In genomic region chr17:362721-363120, GRCh38 we compare ENCODE assay signal across 1 cellular context.
TF ChIP-seq lines count a peak whose summit lies in the region.

No MANE protein-coding gene starts in this region.

TF ChIP-seq in HepG2, 621 proteins besides CTCF, POLR2A, EP300 and RAD21 (continued from another document):
- no peak for TF ChIP-seq PBX3 (CRISPR knock-in tag; IDR thresholded peaks at IDR 0.05; ENCODE audit: borderline replicate concordance)
- no peak for TF ChIP-seq DZIP1 (CRISPR knock-in tag; IDR thresholded peaks at IDR 0.05)
- TF ChIP-seq ZNF564 (CRISPR knock-in tag; IDR thresholded peaks at IDR 0.05), result no peak
- TF ChIP-seq SRSF1 (optimal IDR thresholded peaks at IDR 0.05; ENCODE audit: low read depth, low read length), result no peak
- no peak for TF ChIP-seq RFX1 (IDR thresholded peaks at IDR 0.05)
- TF ChIP-seq SALL1 (CRISPR knock-in tag; IDR thresholded peaks at IDR 0.05), result no peak
- no peak for TF ChIP-seq ARNT (IDR thresholded peaks at IDR 0.05)
- TF ChIP-seq ZNF574 (CRISPR knock-in tag; IDR thresholded peaks at IDR 0.05), result no peak
- TF ChIP-seq ZNF547 (CRISPR knock-in tag; IDR thresholded peaks at IDR 0.05), result no peak
- no peak for TF ChIP-seq MXI1 (IDR thresholded peaks at IDR 0.05; ENCODE audit: borderline replicate concordance, low read depth, low read length)
- no peak for TF ChIP-seq CHD2 (IDR thresholded peaks at IDR 0.05; ENCODE audit: low read depth, low read length)
- no peak for TF ChIP-seq DNMT1 (CRISPR knock-in tag; IDR thresholded peaks at IDR 0.05)
- TF ChIP-seq, protein P1, sequence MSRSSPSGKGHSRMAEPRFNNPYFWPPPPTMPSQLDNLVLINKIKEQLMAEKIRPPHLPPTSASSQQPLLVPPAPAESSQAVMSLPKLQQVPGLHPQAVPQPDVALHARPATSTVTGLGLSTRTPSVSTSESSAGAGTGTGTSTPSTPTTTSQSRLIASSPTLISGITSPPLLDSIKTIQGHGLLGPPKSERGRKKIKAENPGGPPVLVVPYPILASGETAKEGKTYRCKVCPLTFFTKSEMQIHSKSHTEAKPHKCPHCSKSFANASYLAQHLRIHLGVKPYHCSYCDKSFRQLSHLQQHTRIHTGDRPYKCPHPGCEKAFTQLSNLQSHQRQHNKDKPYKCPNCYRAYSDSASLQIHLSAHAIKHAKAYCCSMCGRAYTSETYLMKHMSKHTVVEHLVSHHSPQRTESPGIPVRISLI (CRISPR knock-in tag; IDR thresholded peaks at IDR 0.05; ENCODE audit: borderline replicate concordance), result no peak
- TF ChIP-seq HBP1 (CRISPR knock-in tag; IDR thresholded peaks at IDR 0.05; ENCODE audit: low read depth), result no peak
- no peak for TF ChIP-seq ADNP (CRISPR knock-in tag; IDR thresholded peaks at IDR 0.05)
